Comparison of ENCODE assay signal across 8 cellular contexts in the genomic region with DNA sequence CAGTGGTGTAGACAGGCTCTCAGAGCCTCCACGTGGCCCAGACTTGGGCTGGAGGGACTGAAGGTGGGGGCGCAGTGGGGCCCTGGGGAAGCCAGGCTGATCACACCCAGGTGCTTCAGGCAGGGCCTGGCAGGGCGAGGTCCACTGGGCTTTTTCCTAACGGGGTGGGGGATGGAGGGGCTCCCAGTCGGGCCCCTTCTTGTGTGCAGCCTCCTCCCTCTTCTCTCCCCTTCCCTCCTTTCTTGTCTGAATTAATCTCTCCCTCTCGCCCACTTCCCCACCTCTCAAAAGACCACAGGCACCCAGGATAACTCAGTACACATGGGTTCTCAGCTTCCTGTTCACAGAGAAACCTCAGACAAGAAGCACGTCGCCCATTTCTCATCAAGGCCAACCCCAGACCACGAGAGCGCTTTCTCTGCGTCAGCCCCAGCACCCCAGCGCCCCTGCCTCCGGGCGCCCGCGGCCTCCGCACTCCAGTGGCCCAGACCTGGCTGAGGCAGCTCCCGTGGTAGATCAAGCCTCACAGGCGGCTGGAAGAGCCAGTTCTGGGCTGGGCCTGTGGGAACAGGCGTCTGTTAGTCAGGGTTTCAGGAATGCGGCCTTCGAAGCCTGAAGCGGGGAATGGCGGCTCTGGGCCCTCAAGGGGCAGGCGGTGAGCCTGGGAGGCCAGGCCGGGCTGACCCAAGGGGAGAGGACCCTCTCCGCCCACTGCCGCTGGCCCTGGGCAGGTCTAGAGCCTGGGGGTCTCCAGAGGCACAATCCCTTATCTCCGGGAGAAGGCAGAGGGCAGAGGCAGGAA.
DNase-seq lines count a peak whose midpoint lies in the region; ATAC-seq and TF ChIP-seq lines count a peak whose summit lies in the region.

No MANE protein-coding gene starts in this region.

- no peaks in the 10 kb centered on the region for H4K20me1 ChIP-seq in DOHH2 (ENCODE audit: control insufficient read depth, insufficient read depth, low read depth, low read length)
- H4K20me1 ChIP-seq in OCI-LY1 (ENCODE audit: insufficient read depth, low read length): no peaks in the 10 kb centered on the region

- ATAC-seq in GM18498 (IDR thresholded peaks at IDR 0.05; ENCODE audit: unreplicated experiment) (no peak), GM21825 (IDR thresholded peaks at IDR 0.05; ENCODE audit: unreplicated experiment) (no peak)

- DNase-seq in activated T-helper 1 cell treated with Interleukin-2 at 50 U/mL for 16 hours (ENCODE audit: low read depth) (peak; percentile 66), glomerular visceral epithelial cell (ENCODE audit: extremely low spot score) (peak; percentile 80), NCI-H146 (lab: John Stamatoyannopoulos, UW) (no peak)
- peak; percentile 84 for DNase-seq in stimulated activated CD4-positive, alpha-beta T cell treated with anti-CD3 and anti-CD28 coated beads, Interleukin-1b, Interleukin-23, amount 100 ng/mL, for 48 hours

- H3K79me2 ChIP-seq in DOHH2 (ENCODE audit: control insufficient read depth, low read length): no peaks in the 10 kb centered on the region
- no peaks in the 10 kb centered on the region for H3K79me2 ChIP-seq in OCI-LY1 (ENCODE audit: insufficient read depth, low read length)

- TF ChIP-seq CTCF in DOHH2 (IDR thresholded peaks at IDR 0.05; ENCODE audit: low read depth, low read length, poor library complexity, severe bottlenecking) (no peak), OCI-LY1 (IDR thresholded peaks at IDR 0.05; ENCODE audit: low read length) (no peak)

- H3K27ac ChIP-seq in DOHH2 (ENCODE audit: low read depth, low read length): peak overlapping the region; percentile 88
- H3K27ac ChIP-seq in OCI-LY1 (ENCODE audit: low read depth, low read length, poor library complexity, severe bottlenecking): peak overlapping the region; percentile 34

- peaks cover 67% of the 10 kb centered on the region for H3K4me1 ChIP-seq in DOHH2 (ENCODE audit: control insufficient read depth, low read length)
- peaks cover 18% of the 10 kb centered on the region for H3K4me1 ChIP-seq in OCI-LY1 (ENCODE audit: insufficient read depth, low read length, severe bottlenecking)

- H3K9ac ChIP-seq in OCI-LY1 (ENCODE audit: low read length): peak overlapping the region; percentile 33; the same call in 1 of the 2 replicates

- H3F3A ChIP-seq in DOHH2 (ENCODE audit: control insufficient read depth, insufficient read depth) (peaks cover 13% of the 10 kb centered on the region), OCI-LY1 (ENCODE audit: insufficient read depth, low read length) (no peaks in the 10 kb centered on the region)

- H3K4me3 ChIP-seq in DOHH2 (ENCODE audit: low read length): peak overlapping the region; percentile 72
- no peak overlapping the region for H3K4me3 ChIP-seq in OCI-LY1 (ENCODE audit: low read depth, low read length, poor library complexity, severe bottlenecking)

- no peak overlapping the region for H2AFZ ChIP-seq in OCI-LY1 (ENCODE audit: low read length)

- H3K27me3 ChIP-seq in DOHH2 (ENCODE audit: control insufficient read depth, low read length) (no peaks in the 10 kb centered on the region), OCI-LY1 (ENCODE audit: insufficient read depth, low read length) (no peaks in the 10 kb centered on the region)

- no peaks in the 10 kb centered on the region for H3K9me3 ChIP-seq in DOHH2 (ENCODE audit: control insufficient read depth, insufficient read depth, low read length)
- no peaks in the 10 kb centered on the region for H3K9me3 ChIP-seq in OCI-LY1 (ENCODE audit: low read length)

- no peaks in the 10 kb centered on the region for H3K36me3 ChIP-seq in DOHH2 (ENCODE audit: control insufficient read depth, low read length)
- H3K36me3 ChIP-seq in OCI-LY1 (ENCODE audit: insufficient read depth, low read length): no peaks in the 10 kb centered on the region

- H3K9me2 ChIP-seq in DOHH2 (replicated peaks; ENCODE audit: control insufficient read depth, low read length) (no peaks in the 10 kb centered on the region), OCI-LY1 (ENCODE audit: low read depth, low read length) (no peaks in the 10 kb centered on the region)

- peak overlapping the region; percentile 90 for H3K4me2 ChIP-seq in DOHH2 (ENCODE audit: low read length)
- no peak overlapping the region for H3K4me2 ChIP-seq in OCI-LY1 (ENCODE audit: low read length)
